ENCODE assay signal across 21 cellular contexts in genomic region chr20:9417665-9418064, GRCh38.
A peak's percentile ranks its signal among the peaks of the same experiment; 100 is the strongest.
DNase-seq lines count a peak whose midpoint lies in the region; ATAC-seq and TF ChIP-seq lines count a peak whose summit lies in the region.
"Had no signal": no experiment of that assay in that cellular context is flagged by ENCODE, and none has a peak within 500 bp of the region (broad histone marks: within the 10 kb centered on the region; RNA-seq: fewer than 3 reads in every experiment).

No MANE protein-coding gene starts in this region.

- no peaks in the 10 kb centered on the region for H3K9me3 Mint-ChIP-seq in stimulated activated memory B cell treated with anti-CD40 and anti-IgM and Interleukin-4, amounts not matched to agents 10 μg/mL and 1 μg/mL and 100 μg/mL, for 72 hours
- H3K9me3 Mint-ChIP-seq: neural crest cell, WTC11 had no signal

- H3K27me3 Mint-ChIP-seq in stimulated activated memory B cell treated with anti-CD40 and anti-IgM and Interleukin-4, amounts not matched to agents 10 μg/mL and 1 μg/mL and 100 μg/mL, for 72 hours, result no peaks in the 10 kb centered on the region

- H3K4me1 ChIP-seq in GM23248 (ENCODE audit: insufficient read depth), result no peaks in the 10 kb centered on the region
- H3K4me1 ChIP-seq: gastrocnemius medialis, uterus had no signal

- 0 out of 2 replicates have a peak, but pooled peaks cover 9% of the 10 kb centered on the region for H3F3A ChIP-seq in GM23248 (ENCODE audit: insufficient read depth)

- H3K27me3 ChIP-seq in GM23248 (replicated peaks; ENCODE audit: insufficient read depth), result peaks cover 7% of the 10 kb centered on the region; the same call in 1 of the 2 replicates
- H3K27me3 ChIP-seq: cardiac muscle cell, gastrocnemius medialis, uterus had no signal

- TF ChIP-seq CTCF in fibroblast of the aortic adventitia (IDR thresholded peaks at IDR 0.05; ENCODE audit: insufficient read depth, low read length), result no peak

- no peaks in the 10 kb centered on the region for H3K36me3 Mint-ChIP-seq in stimulated activated memory B cell treated with anti-CD40 and anti-IgM and Interleukin-4, amounts not matched to agents 10 μg/mL and 1 μg/mL and 100 μg/mL, for 72 hours

- H3K4me3 ChIP-seq in GM23248 (no peak overlapping the region), fibroblast of the aortic adventitia (ENCODE audit: low read depth, low read length) (no peak overlapping the region)
- H3K4me3 ChIP-seq: cardiac muscle cell, gastrocnemius medialis, uterus had no signal

- H3K27ac ChIP-seq in GM23248, result no peak overlapping the region
- H3K27ac ChIP-seq: cardiac muscle cell, gastrocnemius medialis, uterus had no signal

- DNase-seq in A172 (ENCODE audit: low spot score) (peak; percentile 44), GM23248 (peak; percentile 36), RPMI7951 (ENCODE audit: low read depth) (peak; percentile 54), fibroblast of the aortic adventitia (ENCODE audit: low read depth) (peak; percentile 38)
- DNase-seq: activated CD4-positive, alpha-beta T cell treated with anti-CD3 and anti-CD28 coated beads, Interleukin-2, amount 50 U/mL, for 48 hours; activated naive CD4-positive, alpha-beta T cell; amniotic stem cell; gastrocnemius medialis; GDM1; hippocampal formation; Kasumi-1; NCI-H69; posterior cingulate gyrus; uterus had no signal

- H3K36me3 ChIP-seq in GM23248 (ENCODE audit: low read depth), result no peaks in the 10 kb centered on the region
- H3K36me3 ChIP-seq: uterus had no signal

- H3K9me3 ChIP-seq in GM23248 (ENCODE audit: low read depth), result no peaks in the 10 kb centered on the region
- H3K9me3 ChIP-seq: gastrocnemius medialis, uterus had no signal

- H4K20me1 ChIP-seq in GM23248 (ENCODE audit: insufficient read depth), result no peaks in the 10 kb centered on the region

- no peaks in the 10 kb centered on the region for H3K9me2 ChIP-seq in GM23248 (ENCODE audit: insufficient read depth)

- H3K9ac ChIP-seq in GM23248, result no peak overlapping the region

- no peak overlapping the region for H3K4me3 Mint-ChIP-seq in stimulated activated memory B cell treated with anti-CD40 and anti-IgM and Interleukin-4, amounts not matched to agents 10 μg/mL and 1 μg/mL and 100 μg/mL, for 72 hours
- H3K4me3 Mint-ChIP-seq: neural crest cell, WTC11 had no signal

- no peak overlapping the region for H2AFZ ChIP-seq in GM23248

- H3K4me2 ChIP-seq in GM23248 (ENCODE audit: unreplicated experiment), result no peak overlapping the region

- no peaks in the 10 kb centered on the region for H3K79me2 ChIP-seq in GM23248 (ENCODE audit: insufficient read depth)

- in situ Hi-C loops in GM23248 (cut with MboI), result loop anchor here (25.0 kb wide), 2 partner anchors 495 to 1020 kb away; partner anchors contain the start of genes MKKS and SLX4IP

- ATAC-seq in GM21619 (IDR thresholded peaks at IDR 0.05; ENCODE audit: unreplicated experiment) (no peak), GM21381 (IDR thresholded peaks at IDR 0.05; ENCODE audit: unreplicated experiment) (no peak), HG02981 (IDR thresholded peaks at IDR 0.05; ENCODE audit: unreplicated experiment) (no peak)
- no peak for ATAC-seq in stimulated activated memory B cell treated with anti-CD40 and anti-IgM and Interleukin-4, amounts not matched to agents 10 μg/mL and 1 μg/mL and 100 μg/mL, for 72 hours
- ATAC-seq: gastrocnemius medialis, WTC11 had no signal

- peaks cover 3% of the 10 kb centered on the region for H3K4me1 Mint-ChIP-seq in stimulated activated memory B cell treated with anti-CD40 and anti-IgM and Interleukin-4, amounts not matched to agents 10 μg/mL and 1 μg/mL and 100 μg/mL, for 72 hours
- H3K4me1 Mint-ChIP-seq: neural crest cell, WTC11 had no signal

- no peak overlapping the region for H3K27ac Mint-ChIP-seq in stimulated activated memory B cell treated with anti-CD40 and anti-IgM and Interleukin-4, amounts not matched to agents 10 μg/mL and 1 μg/mL and 100 μg/mL, for 72 hours
- H3K27ac Mint-ChIP-seq: WTC11 had no signal
